18 cellular contexts compared by ENCODE assay signal in genomic region chr12:88132387-88132786, GRCh38.
"Had no signal": no experiment of that assay in that cellular context is flagged by ENCODE, and none has a peak within 500 bp of the region (broad histone marks: within the 10 kb centered on the region; RNA-seq: fewer than 3 reads in every experiment).

No MANE protein-coding gene starts in this region.

- H3K4me1 ChIP-seq: adrenal gland, body of pancreas, prostate gland, right lobe of liver, suprapubic skin, upper lobe of right lung had no signal

- H3K9me3 ChIP-seq: adrenal gland, body of pancreas, prostate gland, right lobe of liver, suprapubic skin, upper lobe of right lung had no signal

- H3K27me3 ChIP-seq: adrenal gland, body of pancreas, right lobe of liver, suprapubic skin, upper lobe of right lung had no signal

- ATAC-seq: body of pancreas; left cardiac atrium; naive thymus-derived CD4-positive, alpha-beta T cell; upper lobe of right lung had no signal

- H3K27me3 Mint-ChIP-seq: activated CD4-positive, alpha-beta memory T cell treated with anti-CD3 and anti-CD28 coated beads, Interleukin-2, amount 10 ng/mL, durations not matched to agents 7 days and 5 days; activated naive CD4-positive, alpha-beta T cell treated with anti-CD3 and anti-CD28 coated beads, Interleukin-2, amount 10 ng/mL, durations not matched to agents 7 days and 5 days; central memory CD8-positive, alpha-beta T cell; naive thymus-derived CD4-positive, alpha-beta T cell had no signal

- H3K9me3 Mint-ChIP-seq: activated CD4-positive, alpha-beta memory T cell treated with anti-CD3 and anti-CD28 coated beads, Interleukin-2, amount 10 ng/mL, durations not matched to agents 7 days and 5 days; activated naive CD4-positive, alpha-beta T cell treated with anti-CD3 and anti-CD28 coated beads, Interleukin-2, amount 10 ng/mL, durations not matched to agents 7 days and 5 days; activated T-helper 2 cell treated with anti-CD3 and anti-CD28 coated beads, Interferon-gamma antibody, Interleukin-2, Interleukin-4, amounts not matched to agents 10 μg/mL and 5 μg/mL and 100 μg/mL, durations not matched to agents 14 hours and 24 hours and 36 hours; central memory CD8-positive, alpha-beta T cell; naive thymus-derived CD4-positive, alpha-beta T cell had no signal

- H3K4me3 Mint-ChIP-seq: activated CD4-positive, alpha-beta memory T cell treated with anti-CD3 and anti-CD28 coated beads, Interleukin-2, amount 10 ng/mL, durations not matched to agents 7 days and 5 days; activated naive CD4-positive, alpha-beta T cell treated with anti-CD3 and anti-CD28 coated beads, Interleukin-2, amount 10 ng/mL, durations not matched to agents 7 days and 5 days; central memory CD8-positive, alpha-beta T cell; naive thymus-derived CD4-positive, alpha-beta T cell had no signal

- H3K4me3 ChIP-seq: adrenal gland, body of pancreas, prostate gland, right lobe of liver, suprapubic skin, upper lobe of right lung had no signal

- H3K27ac ChIP-seq: adrenal gland, body of pancreas, prostate gland, right lobe of liver, suprapubic skin, upper lobe of right lung had no signal

- H3K36me3 ChIP-seq: adrenal gland, prostate gland had no signal

- H3K27ac Mint-ChIP-seq: activated CD4-positive, alpha-beta memory T cell treated with anti-CD3 and anti-CD28 coated beads, Interleukin-2, amount 10 ng/mL, durations not matched to agents 7 days and 5 days; activated naive CD4-positive, alpha-beta T cell treated with anti-CD3 and anti-CD28 coated beads, Interleukin-2, amount 10 ng/mL, durations not matched to agents 7 days and 5 days; activated T-helper 2 cell treated with anti-CD3 and anti-CD28 coated beads, Interferon-gamma antibody, Interleukin-2, Interleukin-4, amounts not matched to agents 10 μg/mL and 5 μg/mL and 100 μg/mL, durations not matched to agents 14 hours and 24 hours and 36 hours had no signal

- H3K4me1 Mint-ChIP-seq: activated naive CD4-positive, alpha-beta T cell treated with anti-CD3 and anti-CD28 coated beads, Interleukin-2, amount 10 ng/mL, durations not matched to agents 7 days and 5 days had no signal

- DNase-seq: activated CD4-positive, alpha-beta memory T cell treated with anti-CD3 and anti-CD28 coated beads, Interleukin-2, amount 10 ng/mL, durations not matched to agents 7 days and 5 days; activated CD4-positive, CD25-positive, alpha-beta regulatory T cell treated with anti-CD3 and anti-CD28 coated beads, Interleukin-2, amount 50 U/mL, for 72 hours; activated CD8-positive, alpha-beta memory T cell treated with anti-CD3 and anti-CD28 coated beads, Interleukin-2, amount 50 U/mL, for 48 hours; activated naive CD4-positive, alpha-beta T cell treated with anti-CD3 and anti-CD28 coated beads, Interleukin-2, amount 10 ng/mL, durations not matched to agents 7 days and 5 days; adrenal gland; body of pancreas; cortex of kidney; effector CD8-positive, alpha-beta T cell; left cardiac atrium; naive thymus-derived CD4-positive, alpha-beta T cell; right lobe of liver; stimulated activated CD4-positive, alpha-beta T cell treated with anti-CD3 and anti-CD28 coated beads, Interleukin-2, amount 100 ng/mL, for 24 hours; stimulated activated naive CD4-positive, alpha-beta T cell; upper lobe of right lung had no signal
